ENCODE assay signal across 17 cellular contexts in genomic region chr18:54877076-54877475, GRCh38. TPM values are rescaled to one million over a fixed set of nuclear protein-coding genes. Genes with fewer than 3 reads are reported as not detected.
A peak's percentile ranks its signal among the peaks of the same experiment; 100 is the strongest.
DNase-seq lines count a peak whose midpoint lies in the region; TF ChIP-seq lines count a peak whose summit lies in the region.
"Had no signal": no experiment of that assay in that cellular context is flagged by ENCODE, and none has a peak within 500 bp of the region (broad histone marks: within the 10 kb centered on the region; RNA-seq: fewer than 3 reads in every experiment).

No MANE protein-coding gene starts in this region.

- intact Hi-C loops in A673 (cut with micrococcal nuclease; ENCODE audit: unreplicated experiment) = no loop called here

- CTCF ChIA-PET in A673 (lab: Charles Lee) = no interaction called here

- H3K4me1 ChIP-seq in A673 (ENCODE audit: insufficient read depth, low read length, poor library complexity, severe bottlenecking) = no peaks in the 10 kb centered on the region

- no peaks in the 10 kb centered on the region for H3K36me3 Mint-ChIP-seq in nephron progenitor cell (ENCODE audit: low read depth)
- H3K36me3 Mint-ChIP-seq: CD14-positive monocyte; CD8-positive, alpha-beta T cell; IgD-negative memory B cell had no signal

- peaks cover 6% of the 10 kb centered on the region for H3K4me1 Mint-ChIP-seq in nephron progenitor cell
- H3K4me1 Mint-ChIP-seq: CD14-positive monocyte, IgD-negative memory B cell had no signal

- H3K27me3 ChIP-seq in A673 (replicated peaks; ENCODE audit: insufficient read depth, low read depth, low read length, poor library complexity) = peaks cover 42% of the 10 kb centered on the region

- H3K4me3 ChIP-seq in choroid plexus epithelial cell (ENCODE audit: low read depth, low read length) = no peak overlapping the region
- H3K4me3 ChIP-seq in A673 (ENCODE audit: low read depth, low read length, poor library complexity, severe bottlenecking) = no peak overlapping the region
- H3K4me3 ChIP-seq: A549 had no signal

- H3K27ac ChIP-seq in A673 (ENCODE audit: low read depth, low read length, poor library complexity, severe bottlenecking) = no peak overlapping the region
- H3K27ac ChIP-seq: A549 had no signal

- peaks cover 3% of the 10 kb centered on the region for H3K27me3 Mint-ChIP-seq in nephron progenitor cell (ENCODE audit: low read depth, poor library complexity)

- TF ChIP-seq CTCF in choroid plexus epithelial cell (conservative IDR thresholded peaks at IDR 0.05; ENCODE audit: low read depth, low read length) (no peak), nephron progenitor cell (IDR thresholded peaks at IDR 0.05) (no peak), A673 (conservative IDR thresholded peaks at IDR 0.05; ENCODE audit: low read depth, low read length) (no peak)

- H3K9me3 Mint-ChIP-seq in nephron progenitor cell = no peaks in the 10 kb centered on the region
- H3K9me3 Mint-ChIP-seq: CD14-positive monocyte; CD8-positive, alpha-beta T cell; H9; IgD-negative memory B cell had no signal

- H3K27ac Mint-ChIP-seq in nephron progenitor cell = peak overlapping the region; percentile 3
- H3K27ac Mint-ChIP-seq: CD14-positive monocyte; CD8-positive, alpha-beta T cell; H9; IgD-negative memory B cell had no signal

- peak; percentile 43 for DNase-seq in HCEC 1CT
- DNase-seq in choroid plexus epithelial cell (ENCODE audit: low read depth) = peak; percentile 52
- no peak for DNase-seq in nephron progenitor cell
- peak; percentile 15 for DNase-seq in stromal cell of bone marrow (ENCODE audit: low read depth)
- no peak for DNase-seq in A673 (ENCODE audit: low spot score)
- DNase-seq in dedifferentiated amniotic fluid mesenchymal stem cell (ENCODE audit: extremely low spot score) = no peak
- DNase-seq in stimulated activated naive CD4-positive, alpha-beta T cell treated with Interleukin-2 at 50 U/mL for 16 hours (lab: John Stamatoyannopoulos, UW) = no peak
- DNase-seq: CD8-positive, alpha-beta T cell; COR-L47; DMS153; DMS79 treated with DMSO at 0.1 percent for 48 hours; GF-D8; GOT3; H9 had no signal

- H3K9me3 ChIP-seq in A673 (ENCODE audit: low read depth, low read length, poor library complexity, severe bottlenecking) = no peaks in the 10 kb centered on the region
- H3K9me3 ChIP-seq: A549 had no signal

- no peak overlapping the region for H3K4me3 Mint-ChIP-seq in nephron progenitor cell
- H3K4me3 Mint-ChIP-seq: CD14-positive monocyte; CD8-positive, alpha-beta T cell; H9 had no signal

- POLR2A ChIA-PET in A673 (lab: Charles Lee; ENCODE audit: low non-redundant PET) = no interaction called here

- H3K36me3 ChIP-seq in A673 (ENCODE audit: insufficient read depth, low read length, poor library complexity, severe bottlenecking) = no peaks in the 10 kb centered on the region

- no TSS peak for BruUV-seq in A673 (replicated peaks; lab: Mats Ljungman, UMichigan)

RNA-seq across cellular contexts. Expression of gene RAB27B, which starts 48.8 kb away (rescaled TPM):
- total RNA-seq in A673 (2021) = 0.04 TPM in 1 of 2 replicates, not detected in the other

Comparison
In these comparisons a context has a peak if more than half of its experiments do, and no peak if none do; other contexts are left out.
1. DNase-seq: peak in HCEC 1CT (single experiment), choroid plexus epithelial cell (single experiment) and stromal cell of bone marrow (single experiment); none in nephron progenitor cell (single experiment), A673 (single experiment), dedifferentiated amniotic fluid mesenchymal stem cell (single experiment) and stimulated activated naive CD4-positive, alpha-beta T cell treated with Interleukin-2 at 50 U/mL for 16 hours (single experiment).